12 cellular contexts compared by ENCODE assay signal in genomic region chr19:10818306-10819123, GRCh38. TPM values are rescaled to one million over a fixed set of nuclear protein-coding genes. Genes with fewer than 3 reads are reported as not detected.
A peak's percentile ranks its signal among the peaks of the same experiment; 100 is the strongest.
DNase-seq lines count a peak whose midpoint lies in the region; ATAC-seq and TF ChIP-seq lines count a peak whose summit lies in the region.
"Had no signal": no experiment of that assay in that cellular context is flagged by ENCODE, and none has a peak within 500 bp of the region (broad histone marks: within the 10 kb centered on the region; RNA-seq: fewer than 3 reads in every experiment).

No MANE protein-coding gene starts in this region.

- H2BK15ac ChIP-seq in neuronal stem cell (ENCODE audit: low read length), result no peak overlapping the region

- DNase-seq in SJSA1 (ENCODE audit: low read depth in 1 of 2, low spot score in 2 of 2) (no peak), colonic mucosa (no peak), neuronal stem cell (ENCODE audit: low spot score) (no peak), thoracic aorta (ENCODE audit: low spot score) (no peak), T-helper 2 cell (no peak), NOMO-1 treated with dmso at 0.1 percent for 144 hours (lab: John Stamatoyannopoulos, UW; ENCODE audit: unreplicated experiment) (no peak)
- DNase-seq: CD8-positive, alpha-beta T cell; head of caudate nucleus; NCI-H345; OCI-M1 had no signal

- H3K27ac ChIP-seq in SJSA1 (peak overlapping the region; percentile 93), colonic mucosa (peak overlapping the region; percentile 65), neuronal stem cell (replicated peaks; ENCODE audit: low read length) (no peak overlapping the region), thoracic aorta (peak overlapping the region; percentile 88 to 95)

- intact Hi-C loops in colonic mucosa (cut with DNase I), result no loop called here

- H3K4me3 ChIP-seq in SJSA1, result peak overlapping the region; percentile 51
- no peak overlapping the region for H3K4me3 ChIP-seq in colonic mucosa
- H3K4me3 ChIP-seq in neuronal stem cell (ENCODE audit: low read length in 2 of 2), result no peak overlapping the region
- peak overlapping the region; percentile 75 for H3K4me3 ChIP-seq in thoracic aorta

- H2BK5ac ChIP-seq in neuronal stem cell (ENCODE audit: low read length), result no peak overlapping the region

- no peak overlapping the region for H4K8ac ChIP-seq in neuronal stem cell (ENCODE audit: low read depth, low read length)

- H3K27me3 ChIP-seq in SJSA1 (replicated peaks) (no peaks in the 10 kb centered on the region), colonic mucosa (no peaks in the 10 kb centered on the region), neuronal stem cell (ENCODE audit: control insufficient read depth in 3 of 3, insufficient read depth in 3 of 3, low read depth in 1 of 3, low read length in 3 of 3) (no peaks in the 10 kb centered on the region), thoracic aorta (replicated peaks; ENCODE audit: insufficient read depth) (no peaks in the 10 kb centered on the region)

- H2AK5ac ChIP-seq in neuronal stem cell (ENCODE audit: low read depth, low read length), result peak overlapping the region; percentile 63

- H3K79me1 ChIP-seq in neuronal stem cell (ENCODE audit: low read depth, low read length), result peaks cover 3% of the 10 kb centered on the region

- no peak for ATAC-seq in thoracic aorta (ENCODE audit: insufficient number of reproducible peaks, low FRiP score, low read depth)
- ATAC-seq in GM19467 (IDR thresholded peaks at IDR 0.05; ENCODE audit: unreplicated experiment), result no peak
- ATAC-seq: CD8-positive, alpha-beta T cell had no signal

- no peak overlapping the region for H2AFZ ChIP-seq in neuronal stem cell (ENCODE audit: low read length)

- peak overlapping the region; percentile 71 for H3K14ac ChIP-seq in neuronal stem cell (ENCODE audit: low read length)

- H3K23ac ChIP-seq in neuronal stem cell (ENCODE audit: low read depth, low read length, poor library complexity), result peak overlapping the region; percentile 80

- H3K4me1 ChIP-seq in SJSA1 (replicated peaks) (peaks cover 45% of the 10 kb centered on the region), colonic mucosa (no peaks in the 10 kb centered on the region), neuronal stem cell (ENCODE audit: control insufficient read depth in 2 of 2, insufficient read depth in 1 of 2, low read depth in 1 of 2, low read length in 2 of 2) (no peaks in the 10 kb centered on the region), thoracic aorta (ENCODE audit: control insufficient read depth in 1 of 2, low read depth in 2 of 2) (peaks cover 21 to 36% of the 10 kb centered on the region in 2 donors)

- TF ChIP-seq CTCF in colonic mucosa (IDR thresholded peaks at IDR 0.05), result no peak
- TF ChIP-seq CTCF in thoracic aorta (IDR thresholded peaks at IDR 0.05), result no peak

- no CpG with 5 or more reads among the region's 19 CpGs for WGBS in neuronal stem cell (ENCODE audit: extremely low coverage in 2 of 2, insufficient read length in 2 of 2, insufficient replicate concordance in 1 of 2), 2 donors

- H3K9ac ChIP-seq in colonic mucosa (ENCODE audit: low read depth in 2 of 2, low read length in 2 of 2), result peak overlapping the region; percentile 24 to 34
- no peak overlapping the region for H3K9ac ChIP-seq in neuronal stem cell (ENCODE audit: low read depth, low read length, poor library complexity)

- peak overlapping the region; percentile 19 for H3K18ac ChIP-seq in neuronal stem cell (ENCODE audit: low read length)

- H2BK120ac ChIP-seq in neuronal stem cell (ENCODE audit: low read depth, low read length), result no peak overlapping the region

- no peak overlapping the region for H2BK12ac ChIP-seq in neuronal stem cell (ENCODE audit: low read length)

- H3K4me2 ChIP-seq in neuronal stem cell (ENCODE audit: insufficient read depth, low read length, poor library complexity, severe bottlenecking), result no peak overlapping the region

- H3K9me3 ChIP-seq in SJSA1 (replicated peaks) (no peaks in the 10 kb centered on the region), colonic mucosa (no peaks in the 10 kb centered on the region), neuronal stem cell (replicated peaks in 1 of 2; ENCODE audit: control insufficient read depth in 2 of 2, insufficient read depth in 1 of 2, low read depth in 1 of 2, low read length in 2 of 2) (no peaks in the 10 kb centered on the region), thoracic aorta (no peaks in the 10 kb centered on the region)

- H4K91ac ChIP-seq in neuronal stem cell (ENCODE audit: low read depth, low read length, poor library complexity), result no peak overlapping the region

- H3K4ac ChIP-seq in neuronal stem cell (ENCODE audit: low read length), result no peak overlapping the region

- H3K36me3 ChIP-seq in SJSA1, result peaks cover 86% of the 10 kb centered on the region
- H3K36me3 ChIP-seq in colonic mucosa, result peaks cover 15% of the 10 kb centered on the region
- peaks cover 21 to 55% of the 10 kb centered on the region in 2 donors for H3K36me3 ChIP-seq in neuronal stem cell (replicated peaks in 1 of 2; ENCODE audit: control insufficient read depth in 2 of 2, insufficient read depth in 2 of 2, low read length in 2 of 2)
- H3K36me3 ChIP-seq in thoracic aorta, result peaks cover 26% of the 10 kb centered on the region

RNA-seq across cellular contexts. Expression of gene TMED1, which starts 17.5 kb away (rescaled TPM):
- total RNA-seq in SJSA1 (2014; rRNA removed; shearing (Covaris generic)), result 78.8 and 101 TPM in 2 replicates
- total RNA-seq in colonic mucosa, result 10 to 100 TPM; 21.2 to 22.5 TPM
- 32.4 TPM for polyA plus RNA-seq in neuronal stem cell (2013, experiment 1 of 2)
- 32.9 TPM for polyA plus RNA-seq in neuronal stem cell (2013, experiment 2 of 2)
- 10 to 100 TPM; 19.4 to 22.4 TPM for total RNA-seq in thoracic aorta

RNA-seq across cellular contexts. Expression of gene C19orf38, which starts 29.7 kb away (rescaled TPM):
- total RNA-seq in SJSA1 (2014; rRNA removed; shearing (Covaris generic)), result not detected in 2 replicates
- 1 to 10 TPM in 1 of 2 donors, under 1 TPM in 1; 0.77 to 1.5 TPM for total RNA-seq in colonic mucosa
- 0.15 TPM for polyA plus RNA-seq in neuronal stem cell (2013, experiment 1 of 2)
- polyA plus RNA-seq in neuronal stem cell (2013, experiment 2 of 2), result 0.14 TPM
- 1 to 10 TPM; 2.4 to 3.5 TPM for total RNA-seq in thoracic aorta
- total RNA-seq: CD8-positive, alpha-beta T cell; G401 had no signal

RNA-seq across cellular contexts. Expression of gene CARM1, which starts 52.8 kb away (rescaled TPM):
- total RNA-seq in SJSA1 (2014; rRNA removed; shearing (Covaris generic)), result 7.5 and 24.2 TPM in 2 replicates
- total RNA-seq in colonic mucosa (10 to 100 TPM; 53.3 to 75.9 TPM), thoracic aorta (10 to 100 TPM; 18.5 to 21.2 TPM)
- polyA plus RNA-seq in neuronal stem cell (2013, experiment 1 of 2), result 119 TPM
- polyA plus RNA-seq in neuronal stem cell (2013, experiment 2 of 2), result 114 TPM

Comparison
In these comparisons a context has a peak if more than half of its experiments do, and no peak if none do; other contexts are left out.
1. H3K4me3 ChIP-seq: peak in SJSA1 (single experiment) and thoracic aorta (single experiment); none in colonic mucosa (single experiment) and neuronal stem cell (0 of 2).